9 cellular contexts compared by ENCODE assay signal in genomic region chr5:1502046-1502736, GRCh38. TPM values are rescaled to one million over a fixed set of nuclear protein-coding genes. Genes with fewer than 3 reads are reported as not detected.
DNase-seq lines count a peak whose midpoint lies in the region; ATAC-seq and TF ChIP-seq lines count a peak whose summit lies in the region.
"Had no signal": no experiment of that assay in that cellular context is flagged by ENCODE, and none has a peak within 500 bp of the region (broad histone marks: within the 10 kb centered on the region; RNA-seq: fewer than 3 reads in every experiment).

No MANE protein-coding gene starts in this region.

- no peaks in the 10 kb centered on the region for H3K27me3 Mint-ChIP-seq in IgD-negative memory B cell

- H3K27me3 ChIP-seq in ascending aorta (no peaks in the 10 kb centered on the region), neuronal stem cell (ENCODE audit: control insufficient read depth in 3 of 3, insufficient read depth in 3 of 3, low read depth in 1 of 3, low read length in 3 of 3) (no peaks in the 10 kb centered on the region), hepatocyte (no peaks in the 10 kb centered on the region)

- H3K4me3 ChIP-seq in GM12875 (ENCODE audit: low read depth, low read length) (peak overlapping the region; percentile 53), ascending aorta (no peak overlapping the region), neuronal stem cell (ENCODE audit: low read length in 2 of 2) (no peak overlapping the region), hepatocyte (no peak overlapping the region)

- peaks cover 49% of the 10 kb centered on the region for H3K79me2 ChIP-seq in hepatocyte

- no CpG with 5 or more reads among the region's 23 CpGs for WGBS in neuronal stem cell (ENCODE audit: extremely low coverage in 2 of 2, insufficient read length in 2 of 2, insufficient replicate concordance in 1 of 2), 2 donors
- WGBS in hepatocyte (ENCODE audit: low lambda C conversion rate, missing lambda C conversion rate) = 86% methylated on average over 23 of the region's 23 CpGs

- intact Hi-C loops in ascending aorta (cut with DNase I) = no loop called here

- H3K18ac ChIP-seq in neuronal stem cell (ENCODE audit: low read length) = no peak overlapping the region

- DNase-seq in ascending aorta (ENCODE audit: low spot score in 2 of 2) (peak; percentile 52 to 77), neuronal stem cell (ENCODE audit: low spot score) (no peak), hepatocyte (ENCODE audit: low spot score) (no peak), HEK293T (ENCODE audit: extremely low spot score) (no peak)
- DNase-seq: activated CD4-positive, alpha-beta T cell treated with anti-CD3 and anti-CD28 coated beads for 4 hours; nephron progenitor cell had no signal

- H3K36me3 ChIP-seq in ascending aorta (peaks cover 0 to 2% of the 10 kb centered on the region in 2 donors), neuronal stem cell (replicated peaks in 1 of 2; ENCODE audit: control insufficient read depth in 2 of 2, insufficient read depth in 2 of 2, low read length in 2 of 2) (peaks cover 19 to 42% of the 10 kb centered on the region in 2 donors), hepatocyte (replicated peaks; ENCODE audit: insufficient read depth, low read depth) (no peaks in the 10 kb centered on the region)

- CTCF ChIA-PET in HEK293T (lab: Yijun Ruan, JAX) = interaction anchor here (1.4 kb wide), 1 partner anchor 10 kb away, joined by 7 read pairs; no protein-coding TSS in a partner anchor

- POLR2A ChIA-PET in HEK293T (lab: Yijun Ruan, JAX) = no interaction called here

- H4K91ac ChIP-seq in neuronal stem cell (ENCODE audit: low read depth, low read length, poor library complexity) = no peak overlapping the region

- H2AK5ac ChIP-seq in neuronal stem cell (ENCODE audit: low read depth, low read length) = no peak overlapping the region

- no peaks in the 10 kb centered on the region for H3K9me2 ChIP-seq in hepatocyte (replicated peaks; ENCODE audit: insufficient read depth)

- H4K8ac ChIP-seq in neuronal stem cell (ENCODE audit: low read depth, low read length) = no peak overlapping the region

- H3K27ac ChIP-seq in ascending aorta (no peak overlapping the region), neuronal stem cell (replicated peaks; ENCODE audit: low read length) (no peak overlapping the region), hepatocyte (no peak overlapping the region)

- peak overlapping the region; percentile 98 to 99 (median 98) for H3K27ac Mint-ChIP-seq in IgD-negative memory B cell

- H2BK5ac ChIP-seq in neuronal stem cell (ENCODE audit: low read length) = no peak overlapping the region

- ATAC-seq in HG02973 (IDR thresholded peaks at IDR 0.05; ENCODE audit: unreplicated experiment) = no peak

- H3K14ac ChIP-seq in neuronal stem cell (ENCODE audit: low read length) = peak overlapping the region; percentile 31

- no peak overlapping the region for H2BK12ac ChIP-seq in neuronal stem cell (ENCODE audit: low read length)

- H2BK120ac ChIP-seq in neuronal stem cell (ENCODE audit: low read depth, low read length) = no peak overlapping the region

- peaks cover 44 to 68% (median 62%) of the 10 kb centered on the region in 3 donors for H3K4me1 Mint-ChIP-seq in IgD-negative memory B cell

- TF ChIP-seq CTCF in GM12875 (IDR thresholded peaks at IDR 0.05; ENCODE audit: borderline replicate concordance, insufficient read depth, low read depth, low read length) (no peak), ascending aorta (IDR thresholded peaks at IDR 0.05) (no peak), hepatocyte (IDR thresholded peaks at IDR 0.05; ENCODE audit: poor library complexity) (no peak)

- H3K9me3 ChIP-seq in ascending aorta (no peaks in the 10 kb centered on the region), neuronal stem cell (replicated peaks in 1 of 2; ENCODE audit: control insufficient read depth in 2 of 2, insufficient read depth in 1 of 2, low read depth in 1 of 2, low read length in 2 of 2) (no peaks in the 10 kb centered on the region), hepatocyte (ENCODE audit: low read depth) (no peaks in the 10 kb centered on the region)

- peaks cover 40% of the 10 kb centered on the region for H3K79me1 ChIP-seq in neuronal stem cell (ENCODE audit: low read depth, low read length)

- H3K4me2 ChIP-seq in neuronal stem cell (ENCODE audit: insufficient read depth, low read length, poor library complexity, severe bottlenecking) (no peak overlapping the region), hepatocyte (no peak overlapping the region)

- no peak overlapping the region for H3K9ac ChIP-seq in neuronal stem cell (ENCODE audit: low read depth, low read length, poor library complexity)

- H3K36me3 Mint-ChIP-seq in IgD-negative memory B cell = peaks cover 6% of the 10 kb centered on the region

- H3K4ac ChIP-seq in neuronal stem cell (ENCODE audit: low read length) = no peak overlapping the region

- peak overlapping the region; percentile 85 to 91 (median 90) for H3K4me3 Mint-ChIP-seq in IgD-negative memory B cell
- H3K4me3 Mint-ChIP-seq: nephron progenitor cell had no signal

- peak overlapping the region; percentile 44 for H3K23ac ChIP-seq in neuronal stem cell (ENCODE audit: low read depth, low read length, poor library complexity)

- no peaks in the 10 kb centered on the region for H3K9me3 Mint-ChIP-seq in IgD-negative memory B cell
- H3K9me3 Mint-ChIP-seq: nephron progenitor cell had no signal

- no peak overlapping the region for H2AFZ ChIP-seq in neuronal stem cell (ENCODE audit: low read length)
- no peak overlapping the region for H2AFZ ChIP-seq in hepatocyte

- peaks cover 0 to 19% of the 10 kb centered on the region in 2 donors for H3K4me1 ChIP-seq in ascending aorta
- peaks cover 0 to 11% of the 10 kb centered on the region in 2 donors for H3K4me1 ChIP-seq in neuronal stem cell (ENCODE audit: control insufficient read depth in 2 of 2, insufficient read depth in 1 of 2, low read depth in 1 of 2, low read length in 2 of 2)
- no peaks in the 10 kb centered on the region for H3K4me1 ChIP-seq in hepatocyte (ENCODE audit: insufficient read depth)

- H4K20me1 ChIP-seq in hepatocyte (ENCODE audit: insufficient read depth, poor library complexity, severe bottlenecking) = peaks cover 50% of the 10 kb centered on the region

- no peak overlapping the region for H2BK15ac ChIP-seq in neuronal stem cell (ENCODE audit: low read length)

TF ChIP-seq in HEK293T, 16 proteins besides CTCF, POLR2A, EP300 and RAD21:
- TF ChIP-seq NFRKB (IDR thresholded peaks at IDR 0.05) = no peak
- no peak for TF ChIP-seq SUZ12 (IDR thresholded peaks at IDR 0.05)
- TF ChIP-seq CTBP1 (IDR thresholded peaks at IDR 0.05; ENCODE audit: borderline replicate concordance) = no peak
TF ChIP-seq in HEK293T: peak in this region for 0.

RNA-seq across cellular contexts. Expression of gene LPCAT1, which starts 21.6 kb away (rescaled TPM):
- polyA plus RNA-seq in IgD-negative memory B cell (76.4 TPM), hepatocyte (56.0 and 75.7 TPM in 2 replicates)
- total RNA-seq in ascending aorta (86.2 TPM), hepatocyte (44.1 and 46.7 TPM in 2 replicates)
- polyA plus RNA-seq in neuronal stem cell (2013, experiment 1 of 2) = 92.2 TPM
- polyA plus RNA-seq in neuronal stem cell (2013, experiment 2 of 2) = 93.4 TPM

RNA-seq across cellular contexts. Expression of gene SLC6A3, which starts 57.0 kb away (rescaled TPM):
- polyA plus RNA-seq in IgD-negative memory B cell (not detected), hepatocyte (1.2 TPM in 1 of 2 replicates, not detected in the other)
- total RNA-seq in ascending aorta (not detected), hepatocyte (not detected in 2 replicates)
- polyA plus RNA-seq in neuronal stem cell (2013, experiment 1 of 2) = 0.26 TPM
- 0.15 TPM for polyA plus RNA-seq in neuronal stem cell (2013, experiment 2 of 2)

Comparison
In these comparisons a context has a peak if more than half of its experiments do, and no peak if none do; other contexts are left out.
1. DNase-seq: peak in ascending aorta (2 of 2); none in neuronal stem cell (single experiment), hepatocyte (single experiment) and HEK293T (single experiment).